8 cellular contexts compared by ENCODE assay signal in the genomic region with DNA sequence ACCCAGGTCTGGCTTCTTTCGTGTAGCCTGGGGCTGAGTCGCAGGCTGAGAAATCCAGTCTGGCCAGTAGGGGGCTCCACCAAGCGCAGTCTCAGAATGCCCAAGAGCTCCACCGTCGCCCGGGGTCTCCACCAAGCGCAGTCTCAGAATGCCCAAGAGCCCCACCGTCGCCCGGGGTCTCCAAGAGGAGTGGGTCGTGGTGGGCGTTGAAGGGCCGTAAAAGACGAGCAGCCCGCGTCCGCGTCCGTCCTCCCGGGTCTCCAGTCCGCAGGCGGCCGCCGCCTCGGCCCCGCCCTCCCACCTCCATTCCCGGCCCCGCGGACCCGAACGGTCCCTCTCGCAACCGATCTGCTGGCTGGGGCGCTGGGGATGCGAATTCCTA. TPM values are rescaled to one million over a fixed set of nuclear protein-coding genes. Genes with fewer than 3 reads are reported as not detected.
DNase-seq lines count a peak whose midpoint lies in the region; ATAC-seq lines count a peak whose summit lies in the region.

No MANE protein-coding gene starts in this region.

- H3K4me1 ChIP-seq in endocrine pancreas (ENCODE audit: control insufficient read depth, insufficient read depth, low read length) (no peaks in the 10 kb centered on the region), mesodermal cell (ENCODE audit: control insufficient read depth, insufficient read depth, low read length, poor library complexity, severe bottlenecking) (peaks cover 43% of the 10 kb centered on the region)

- ATAC-seq in GM19372 (IDR thresholded peaks at IDR 0.05; ENCODE audit: low read depth, unreplicated experiment) (peak; percentile 48), HG03469 (IDR thresholded peaks at IDR 0.05; ENCODE audit: unreplicated experiment) (peak; percentile 35)
- ATAC-seq in activated CD8-positive, alpha-beta memory T cell treated with anti-CD3 and anti-CD28 coated beads, Interleukin-2, amount 10 ng/mL, durations not matched to agents 7 days and 5 days = peak; percentile 52

- H3K27ac ChIP-seq in mesodermal cell (ENCODE audit: low read depth, low read length, severe bottlenecking) = peak overlapping the region; percentile 99

- peak overlapping the region; percentile 94 for H3K27ac Mint-ChIP-seq in activated CD8-positive, alpha-beta memory T cell treated with anti-CD3 and anti-CD28 coated beads, Interleukin-2, amount 10 ng/mL, durations not matched to agents 7 days and 5 days

- no peaks in the 10 kb centered on the region for H3K36me3 ChIP-seq in endocrine pancreas (ENCODE audit: control insufficient read depth, insufficient read depth, low read length)
- peaks cover 35% of the 10 kb centered on the region for H3K36me3 ChIP-seq in mesodermal cell (ENCODE audit: control insufficient read depth, insufficient read depth, low read length)

- no peaks in the 10 kb centered on the region for H3K27me3 ChIP-seq in endocrine pancreas (ENCODE audit: control insufficient read depth, insufficient read depth, low read length)

- H3K27me3 Mint-ChIP-seq in activated CD8-positive, alpha-beta memory T cell treated with anti-CD3 and anti-CD28 coated beads, Interleukin-2, amount 10 ng/mL, durations not matched to agents 7 days and 5 days = no peaks in the 10 kb centered on the region

- H3K4me3 Mint-ChIP-seq in activated CD8-positive, alpha-beta memory T cell treated with anti-CD3 and anti-CD28 coated beads, Interleukin-2, amount 10 ng/mL, durations not matched to agents 7 days and 5 days = peak overlapping the region; percentile 79

- CTCF ChIA-PET in activated CD8-positive, alpha-beta memory T cell treated with anti-CD3 and anti-CD28 coated beads, Interleukin-2, amount 10 ng/mL, durations not matched to agents 7 days and 5 days (lab: Charles Lee) = interaction anchor here (0.7 to 3.6 kb wide), 31 partner anchors 9 to 853 kb away, joined by 3 to 46 read pairs (median 4); partner anchors contain the start of genes CASP2, EPHA1 and GSTK1

- H3K4me1 Mint-ChIP-seq in activated CD8-positive, alpha-beta memory T cell treated with anti-CD3 and anti-CD28 coated beads, Interleukin-2, amount 10 ng/mL, durations not matched to agents 7 days and 5 days = peaks cover 41% of the 10 kb centered on the region

- H3K9ac ChIP-seq in endocrine pancreas (ENCODE audit: control insufficient read depth, insufficient read depth, low read length) = peak overlapping the region; percentile 98

- no peaks in the 10 kb centered on the region for H3K9me3 Mint-ChIP-seq in activated CD8-positive, alpha-beta memory T cell treated with anti-CD3 and anti-CD28 coated beads, Interleukin-2, amount 10 ng/mL, durations not matched to agents 7 days and 5 days (ENCODE audit: low read depth)

- peak; percentile 96 for DNase-seq in CD1c-positive myeloid dendritic cell (ENCODE audit: extremely low spot score)
- peak; percentile 36 for DNase-seq in NCI-H82 treated with DMSO at 0.1 percent for 48 hours (lab: John Stamatoyannopoulos, UW; ENCODE audit: unreplicated experiment)
- DNase-seq in activated CD8-positive, alpha-beta memory T cell treated with anti-CD3 and anti-CD28 coated beads, Interleukin-2, amount 10 ng/mL, durations not matched to agents 7 days and 5 days = peak; percentile 93
- DNase-seq in stimulated activated CD8-positive, alpha-beta memory T cell treated with anti-CD3 and anti-CD28 coated beads, Interleukin-15, amount 100 ng/mL, for 1 hour (ENCODE audit: low read depth) = peak; percentile 81

- peaks cover 6% of the 10 kb centered on the region for H3K36me3 Mint-ChIP-seq in activated CD8-positive, alpha-beta memory T cell treated with anti-CD3 and anti-CD28 coated beads, Interleukin-2, amount 10 ng/mL, durations not matched to agents 7 days and 5 days

- H3K9me3 ChIP-seq in endocrine pancreas (ENCODE audit: control insufficient read depth, low read length) (no peaks in the 10 kb centered on the region), mesodermal cell (ENCODE audit: control insufficient read depth, low read length) (peaks cover 3% of the 10 kb centered on the region)

- H3K4me3 ChIP-seq in endocrine pancreas (ENCODE audit: control insufficient read depth, insufficient read depth, low read length) = no peak overlapping the region
- H3K4me3 ChIP-seq in mesodermal cell (ENCODE audit: extremely low read depth, insufficient read depth, low read length, poor library complexity, severe bottlenecking) = peak overlapping the region; percentile 97

- 0% methylated on average over 30 to 32 of the region's 35 CpGs for WGBS in mesodermal cell (ENCODE audit: insufficient coverage in 2 of 2), 2 experiments

RNA-seq across cellular contexts. Expression of gene ZYX, which starts 0.9 kb away (rescaled TPM):
- total RNA-seq in activated CD8-positive, alpha-beta memory T cell treated with anti-CD3 and anti-CD28 coated beads, Interleukin-2, amount 10 ng/mL, durations not matched to agents 7 days and 5 days = 100 to 1,000 TPM; 173 to 212 TPM
- 271 TPM for polyA plus RNA-seq in mesodermal cell (2013, experiment 1 of 2)
- 222 TPM for polyA plus RNA-seq in mesodermal cell (2013, experiment 2 of 2)

RNA-seq across cellular contexts. Expression of gene FAM131B, which starts 17.7 kb away (rescaled TPM):
- 1 to 10 TPM; 2.3 to 2.6 TPM for total RNA-seq in activated CD8-positive, alpha-beta memory T cell treated with anti-CD3 and anti-CD28 coated beads, Interleukin-2, amount 10 ng/mL, durations not matched to agents 7 days and 5 days
- polyA plus RNA-seq in mesodermal cell (2013, experiment 1 of 2) = 7.7 TPM
- polyA plus RNA-seq in mesodermal cell (2013, experiment 2 of 2) = 6.6 TPM

RNA-seq across cellular contexts. Expression of gene EPHA1, which starts 28.4 kb away (rescaled TPM):
- 1 to 10 TPM in 1 of 2 experiments, under 1 TPM in 1; 0.47 to 1.6 TPM for total RNA-seq in activated CD8-positive, alpha-beta memory T cell treated with anti-CD3 and anti-CD28 coated beads, Interleukin-2, amount 10 ng/mL, durations not matched to agents 7 days and 5 days
- polyA plus RNA-seq in mesodermal cell (2013, experiment 1 of 2) = 1.0 TPM
- polyA plus RNA-seq in mesodermal cell (2013, experiment 2 of 2) = 1.5 TPM

Comparison
In these comparisons a context has a peak if more than half of its experiments do, and no peak if none do; other contexts are left out.
1. DNase-seq: peak in every context shown above with its lines; median percentile 96 in CD1c-positive myeloid dendritic cell; 93 in activated CD8-positive, alpha-beta memory T cell treated with anti-CD3 and anti-CD28 coated beads, Interleukin-2, amount 10 ng/mL, durations not matched to agents 7 days and 5 days; 81 in stimulated activated CD8-positive, alpha-beta memory T cell treated with anti-CD3 and anti-CD28 coated beads, Interleukin-15, amount 100 ng/mL, for 1 hour; 36 in NCI-H82 treated with DMSO at 0.1 percent for 48 hours.